Comparison of ENCODE assay signal across 30 cellular contexts in genomic region chr7:20588678-20589077, GRCh38. TPM values are rescaled to one million over a fixed set of nuclear protein-coding genes. Genes with fewer than 3 reads are reported as not detected.
DNase-seq lines count a peak whose midpoint lies in the region; FAIRE-seq and TF ChIP-seq lines count a peak whose summit lies in the region.
"Had no signal": no experiment of that assay in that cellular context is flagged by ENCODE, and none has a peak within 500 bp of the region (broad histone marks: within the 10 kb centered on the region; RNA-seq: fewer than 3 reads in every experiment).

No MANE protein-coding gene starts in this region.

- H3K79me1 ChIP-seq in H1 (ENCODE audit: low read depth, low read length) (no peaks in the 10 kb centered on the region), mesenchymal stem cell (replicated peaks; ENCODE audit: low read length, poor library complexity, severe bottlenecking) (no peaks in the 10 kb centered on the region)

- H3K36me3 ChIP-seq in H1 (ENCODE audit: control insufficient read depth in 2 of 4, insufficient read depth in 4 of 4, low read length in 3 of 4), result no peaks in the 10 kb centered on the region
- H3K36me3 ChIP-seq in mesenchymal stem cell (ENCODE audit: control insufficient read depth in 1 of 2, insufficient read depth in 2 of 2, low read depth in 1 of 2, low read length in 2 of 2), result no peaks in the 10 kb centered on the region
- H3K36me3 ChIP-seq: BE2C, BLaER1 had no signal

- TF ChIP-seq EP300 in H1 (IDR thresholded peaks at IDR 0.05; ENCODE audit: borderline replicate concordance in 1 of 2, low read depth in 2 of 2, low read length in 2 of 2), result no peak

- H3K23ac ChIP-seq in H1 (ENCODE audit: insufficient read length) (no peak overlapping the region), mesenchymal stem cell (ENCODE audit: low read length in 2 of 2) (no peak overlapping the region)

- no peak overlapping the region for H3K27ac ChIP-seq in H1 (ENCODE audit: low read depth, low read length)
- H3K27ac ChIP-seq in mesenchymal stem cell (ENCODE audit: low read length, poor library complexity, severe bottlenecking), result no peak overlapping the region
- H3K27ac ChIP-seq: BLaER1 had no signal

- no peak overlapping the region for H2BK15ac ChIP-seq in H1 (ENCODE audit: low read length)
- peak overlapping the region; percentile 18 for H2BK15ac ChIP-seq in mesenchymal stem cell (ENCODE audit: low read depth, poor library complexity, severe bottlenecking)

- H2AK5ac ChIP-seq in H1 (ENCODE audit: low read depth, low read length) (no peak overlapping the region), mesenchymal stem cell (ENCODE audit: low read length, severe bottlenecking) (no peak overlapping the region)

- DNase-seq in H1 (ENCODE audit: low read depth in 1 of 2, low spot score in 2 of 2) (no peak), mesenchymal stem cell (no peak), HUDEP-2 (lab: John Stamatoyannopoulos, UW; ENCODE audit: unreplicated experiment in 76 of 76) (no peak), HCEC 1CT (no peak)
- no peak for DNase-seq in effector CD4-positive, alpha-beta T cell
- DNase-seq: 8988T; ACHN; BE2C; C1 segment of cervical spinal cord; CD4-positive, alpha-beta memory T cell; CD4-positive, CD25-positive, alpha-beta regulatory T cell; CD8-positive, alpha-beta memory T cell; COR-L47; DMS 273 treated with DMSO at 0.1 percent for 48 hours; DMS153; DMS53; DMS79; DND-41; EL; GDM1 had no signal

- TF ChIP-seq RAD21 in H1 (IDR thresholded peaks at IDR 0.05 in 1 of 2, conservative IDR thresholded peaks at IDR 0.05 in 1 of 2; ENCODE audit: low read depth in 2 of 2, low read length in 2 of 2), result no peak

- CTCF ChIA-PET in H1 (lab: Charles Lee; ENCODE audit: partially characterized antibody), result interaction anchor here (0.7 to 3.9 kb wide), 5 partner anchors 9 to 874 kb away, joined by 3 to 20 read pairs (median 3); no protein-coding TSS in a partner anchor

- H3K14ac ChIP-seq in H1 (ENCODE audit: insufficient read length), result no peak overlapping the region
- H3K14ac ChIP-seq in mesenchymal stem cell (ENCODE audit: low read length in 2 of 2), result no peak overlapping the region

- H3K4ac ChIP-seq in H1 (replicated peaks; ENCODE audit: insufficient read length, low read depth, low read length), result no peak overlapping the region
- H3K4ac ChIP-seq in mesenchymal stem cell (ENCODE audit: low read depth in 1 of 2, low read length in 2 of 2), result no peak overlapping the region

- H2BK5ac ChIP-seq in H1 (ENCODE audit: low read depth, low read length), result no peak overlapping the region
- no peak overlapping the region for H2BK5ac ChIP-seq in mesenchymal stem cell (ENCODE audit: low read depth, low read length, poor library complexity, severe bottlenecking)

- no peaks in the 10 kb centered on the region for H3K23me2 ChIP-seq in H1 (ENCODE audit: low read depth, low read length)

- peak overlapping the region; percentile 25; the same call in 1 of the 2 replicates for H4K8ac ChIP-seq in H1 (ENCODE audit: extremely low read depth, insufficient read depth, low read length)
- H4K8ac ChIP-seq in mesenchymal stem cell (ENCODE audit: low read length), result no peak overlapping the region

- H2BK12ac ChIP-seq in H1 (ENCODE audit: low read depth, low read length), result no peak overlapping the region
- H2BK12ac ChIP-seq in mesenchymal stem cell (ENCODE audit: low read length in 2 of 2), result no peak overlapping the region

- no peak overlapping the region for H3K56ac ChIP-seq in H1 (replicated peaks; ENCODE audit: insufficient read length, low read depth, low read length)

- no peaks in the 10 kb centered on the region for H3K9me3 ChIP-seq in H1 (ENCODE audit: insufficient read depth in 2 of 2, low read depth in 1 of 2, low read length in 1 of 2)
- H3K9me3 ChIP-seq in mesenchymal stem cell (ENCODE audit: control insufficient read depth, low read length), result peaks cover 3% of the 10 kb centered on the region
- H3K9me3 ChIP-seq: BE2C had no signal

- POLR2A ChIA-PET in H1 (lab: Charles Lee; ENCODE audit: partially characterized antibody), result interaction anchor here (0.6 kb wide), 1 partner anchor 13 kb away, joined by 3 read pairs; no protein-coding TSS in a partner anchor

- no peak overlapping the region for H4K91ac ChIP-seq in H1 (replicated peaks; ENCODE audit: insufficient read length, low read length)
- no peak overlapping the region for H4K91ac ChIP-seq in mesenchymal stem cell (ENCODE audit: low read length)

- no peaks in the 10 kb centered on the region for H4K20me1 ChIP-seq in H1 (replicated peaks in 1 of 2; ENCODE audit: control insufficient read depth in 1 of 2, insufficient read depth in 2 of 2, low read length in 2 of 2)
- H4K20me1 ChIP-seq: BLaER1 had no signal

- H3K9ac ChIP-seq in H1 (replicated peaks in 1 of 4; ENCODE audit: extremely low read depth in 1 of 4, low read depth in 3 of 4, low read length in 3 of 4) (no peak overlapping the region), mesenchymal stem cell (ENCODE audit: low read length) (no peak overlapping the region)
- H3K9ac ChIP-seq: BLaER1 had no signal

- no peak overlapping the region for H2BK120ac ChIP-seq in H1 (replicated peaks; ENCODE audit: low read depth, low read length)
- no peak overlapping the region for H2BK120ac ChIP-seq in mesenchymal stem cell (ENCODE audit: low read depth, low read length)

- H3K79me2 ChIP-seq in H1 (ENCODE audit: control insufficient read depth in 1 of 2, insufficient read depth in 2 of 2, low read length in 2 of 2), result no peaks in the 10 kb centered on the region

- no peak overlapping the region for H4K5ac ChIP-seq in H1 (ENCODE audit: insufficient read length, low read depth, low read length)

- TF ChIP-seq POLR2A in H1 (IDR thresholded peaks at IDR 0.05; ENCODE audit: control extremely low read depth in 1 of 2, low read depth in 2 of 2, low read length in 2 of 2), result no peak

- no peak overlapping the region for H3K4me2 ChIP-seq in H1 (ENCODE audit: insufficient read depth in 1 of 2, low read depth in 2 of 2, low read length in 2 of 2)
- no peak overlapping the region for H3K4me2 ChIP-seq in mesenchymal stem cell (ENCODE audit: low read length, poor library complexity, severe bottlenecking)
- H3K4me2 ChIP-seq: BLaER1 had no signal

- no peak for TF ChIP-seq CTCF in H1 (IDR thresholded peaks at IDR 0.05; ENCODE audit: control extremely low read depth in 1 of 3, insufficient read depth in 1 of 3, low read depth in 1 of 3, low read length in 3 of 3)

- H3K4me3 ChIP-seq in H1 (ENCODE audit: extremely low read depth in 1 of 4, insufficient read depth in 2 of 4, low read depth in 3 of 4, low read length in 4 of 4) (no peak overlapping the region), mesenchymal stem cell (ENCODE audit: insufficient read depth in 1 of 2, low read depth in 1 of 2, low read length in 2 of 2) (no peak overlapping the region)
- H3K4me3 ChIP-seq: BLaER1, GM12878 had no signal

- FAIRE-seq in H1 (lab: Jason Lieb, UNC), result no peak
- FAIRE-seq: A204.1, GM12878, GM12892, GM18507 had no signal

- H2AFZ ChIP-seq in H1 (ENCODE audit: low read length) (no peak overlapping the region), mesenchymal stem cell (ENCODE audit: low read depth, low read length) (no peak overlapping the region)

- H3K27me3 ChIP-seq in H1 (replicated peaks in 1 of 4; ENCODE audit: control insufficient read depth in 3 of 4, extremely low read depth in 1 of 4, insufficient read depth in 3 of 4, low read length in 3 of 4) (no peaks in the 10 kb centered on the region), mesenchymal stem cell (ENCODE audit: control insufficient read depth in 1 of 2, insufficient read depth in 1 of 2, low read length in 2 of 2) (no peaks in the 10 kb centered on the region)
- H3K27me3 ChIP-seq: BE2C, BLaER1 had no signal

- H3K18ac ChIP-seq in H1 (ENCODE audit: extremely low read depth, low read length), result no peak overlapping the region
- no peak overlapping the region for H3K18ac ChIP-seq in mesenchymal stem cell (ENCODE audit: low read depth in 1 of 2, low read length in 2 of 2)

- 91% methylated on average over 14 of the region's 14 CpGs; no CpG with 5 or more reads in 1 of the 2 experiments for WGBS in H1 (ENCODE audit: extremely low coverage in 1 of 2, insufficient coverage in 1 of 2, insufficient read length in 1 of 2, insufficient replicate concordance in 2 of 2, low coverage in 1 of 2, low lambda C conversion rate in 2 of 2, missing lambda C conversion rate in 1 of 2), 2 experiments
- 96% methylated on average over 14 of the region's 14 CpGs for whole genome bisulfite sequencing in mesenchymal stem cell

- H2BK20ac ChIP-seq in H1 (ENCODE audit: low read length), result no peak overlapping the region

- H3K4me1 ChIP-seq in H1 (replicated peaks in 1 of 4; ENCODE audit: control insufficient read depth in 3 of 4, insufficient read depth in 4 of 4, low read length in 3 of 4) (no peaks in the 10 kb centered on the region), mesenchymal stem cell (ENCODE audit: control insufficient read depth, insufficient read depth, low read depth, low read length) (no peaks in the 10 kb centered on the region)
- H3K4me1 ChIP-seq: BE2C, BLaER1 had no signal

TF ChIP-seq in H1, 55 proteins besides CTCF, POLR2A, EP300 and RAD21 (continues in another document):
- TF ChIP-seq SIN3A (conservative IDR thresholded peaks at IDR 0.05 in 1 of 2, IDR thresholded peaks at IDR 0.05 in 1 of 2; ENCODE audit: low read depth in 1 of 2, low read length in 2 of 2) (no peak), RXRA (IDR thresholded peaks at IDR 0.05; ENCODE audit: insufficient read depth, low read depth, low read length) (no peak), KDM5A (IDR thresholded peaks at IDR 0.05; ENCODE audit: low read length) (no peak), SRF (IDR thresholded peaks at IDR 0.05; ENCODE audit: low read depth, low read length) (no peak), SP4 (IDR thresholded peaks at IDR 0.05; ENCODE audit: low read length) (no peak), EZH2 (IDR thresholded peaks at IDR 0.05; ENCODE audit: low read depth, low read length, severe bottlenecking) (no peak), GABPA (IDR thresholded peaks at IDR 0.05; ENCODE audit: borderline replicate concordance, insufficient read depth, low read length) (no peak)

RNA-seq across cellular contexts. Expression of gene ABCB5, which starts 26.8 kb away (rescaled TPM):
- not detected in 2 replicates for total RNA-seq in H1 (2021; fragmentation: NEBNext Ultra II Directional; extraction: Animal tissue kit (Norgen Biotek cat#: 25700))
- polyA plus RNA-seq in H1 (2011; rRNA removed), result not detected in 2 replicates
- not detected for polyA plus RNA-seq in H1 (2011; cell fraction: cytosol; rRNA removed)
- polyA plus RNA-seq in H1 (2011; cell fraction: nucleus; rRNA removed), result not detected
- polyA plus RNA-seq in H1 (2012, experiment 1 of 2), result 0.05 to 0.06 TPM in 2 of 4 replicates, not detected in the others
- not detected for polyA plus RNA-seq in H1 (2012, experiment 2 of 2)
- polyA plus RNA-seq in H1 (2013, experiment 1 of 2), result not detected
- not detected for polyA plus RNA-seq in H1 (2013, experiment 2 of 2)
- polyA minus RNA-seq in H1 (2011; rRNA and poly(A)+ RNA removed), result not detected in 2 replicates
- polyA minus RNA-seq in H1 (2011; cell fraction: cytosol; rRNA and poly(A)+ RNA removed), result not detected
- not detected for polyA minus RNA-seq in H1 (2011; cell fraction: nucleus; rRNA and poly(A)+ RNA removed)
- polyA plus RNA-seq in mesenchymal stem cell (2013, experiment 1 of 2), result 0.07 TPM
- polyA plus RNA-seq in mesenchymal stem cell (2013, experiment 2 of 2), result 0.04 TPM
- total RNA-seq: A673; CD4-positive, alpha-beta memory T cell; CD4-positive, CD25-positive, alpha-beta regulatory T cell; CD8-positive, alpha-beta memory T cell; Daoy; G401; GM12878 had no signal
- polyA plus RNA-seq: AG04450; CD14-positive monocyte; CD4-positive, alpha-beta memory T cell; CD4-positive, CD25-positive, alpha-beta regulatory T cell; CD8-positive, alpha-beta memory T cell; GM12878 had no signal
